10 cellular contexts compared by ENCODE assay signal in genomic region chrX:105876658-105877057, GRCh38. TPM values are rescaled to one million over a fixed set of nuclear protein-coding genes. Genes with fewer than 3 reads are reported as not detected.
DNase-seq lines count a peak whose midpoint lies in the region; ATAC-seq and TF ChIP-seq lines count a peak whose summit lies in the region.
"Had no signal": no experiment of that assay in that cellular context is flagged by ENCODE, and none has a peak within 500 bp of the region (broad histone marks: within the 10 kb centered on the region; RNA-seq: fewer than 3 reads in every experiment).

No MANE protein-coding gene starts in this region.

- H3K36me3 Mint-ChIP-seq in immature natural killer cell, result no peaks in the 10 kb centered on the region

- no peaks in the 10 kb centered on the region for H3K4me1 Mint-ChIP-seq in immature natural killer cell

- no peaks in the 10 kb centered on the region for H3K36me3 ChIP-seq in effector memory CD4-positive, alpha-beta T cell (ENCODE audit: control insufficient read depth, insufficient read depth, low read length)
- H3K36me3 ChIP-seq: SJSA1 had no signal

- H3K9me3 ChIP-seq in effector memory CD4-positive, alpha-beta T cell (ENCODE audit: control insufficient read depth, low read length), result no peaks in the 10 kb centered on the region
- H3K9me3 ChIP-seq: SJSA1 had no signal

- H3K4me3 ChIP-seq in effector memory CD4-positive, alpha-beta T cell (ENCODE audit: insufficient read depth, low read depth, low read length, poor library complexity, severe bottlenecking), result no peak overlapping the region
- H3K4me3 ChIP-seq: SJSA1 had no signal

- H3K27me3 Mint-ChIP-seq in immature natural killer cell (ENCODE audit: low read depth in 3 of 3), result peaks cover 0 to 7% (median 3%) of the 10 kb centered on the region in 3 donors

- ATAC-seq in HG03342 (IDR thresholded peaks at IDR 0.05; ENCODE audit: unreplicated experiment) (peak; percentile 68), SK-N-SH treated with all-trans-retinoic acid at 6 μM for 48 hours (peak; percentile 55; the same call in 1 of the 3 replicates), left lobe of liver (peak; percentile 69), HG03354 (IDR thresholded peaks at IDR 0.05; ENCODE audit: poor library complexity, severe bottlenecking, unreplicated experiment) (no peak)

- H3K27ac ChIP-seq in effector memory CD4-positive, alpha-beta T cell (ENCODE audit: insufficient read depth, low read length, poor library complexity, severe bottlenecking), result no peak overlapping the region
- H3K27ac ChIP-seq: SJSA1 had no signal

- no peaks in the 10 kb centered on the region for H3K4me1 ChIP-seq in effector memory CD4-positive, alpha-beta T cell (ENCODE audit: control insufficient read depth, insufficient read depth, low read length, poor library complexity, severe bottlenecking)
- H3K4me1 ChIP-seq: SJSA1 had no signal

- H3K9me3 Mint-ChIP-seq in immature natural killer cell, result peaks cover 0 to 3% (median 0%) of the 10 kb centered on the region in 6 donors

- H3K27ac Mint-ChIP-seq in immature natural killer cell, result no peak overlapping the region

- H3K4me3 Mint-ChIP-seq in immature natural killer cell, result no peak overlapping the region

- H3K27me3 ChIP-seq in effector memory CD4-positive, alpha-beta T cell (replicated peaks; ENCODE audit: control insufficient read depth, insufficient read depth, low read length, poor library complexity, severe bottlenecking), result no peaks in the 10 kb centered on the region
- H3K27me3 ChIP-seq: SJSA1 had no signal

- DNase-seq in DMS53 (lab: John Stamatoyannopoulos, UW) (peak; percentile 54), left lobe of liver (ENCODE audit: low spot score) (no peak), immature natural killer cell (no peak)
- DNase-seq in effector CD8-positive, alpha-beta T cell (lab: John Stamatoyannopoulos, UW), result no peak
- DNase-seq in effector memory CD4-positive, alpha-beta T cell, result no peak
- DNase-seq: hippocampal formation had no signal

TF ChIP-seq in SK-N-SH treated with all-trans-retinoic acid at 6 μM for 48 hours, 23 proteins besides CTCF, POLR2A, EP300 and RAD21:
- TF ChIP-seq GLIS3 (CRISPR knock-in tag; IDR thresholded peaks at IDR 0.05), result no peak
- TF ChIP-seq OSR1 (CRISPR knock-in tag; IDR thresholded peaks at IDR 0.05), result no peak
- TF ChIP-seq RARB (CRISPR knock-in tag; IDR thresholded peaks at IDR 0.05), result no peak
- TF ChIP-seq ESRRG (CRISPR knock-in tag; IDR thresholded peaks at IDR 0.05), result no peak
- TF ChIP-seq ZFP30 (CRISPR knock-in tag; IDR thresholded peaks at IDR 0.05), result no peak
- TF ChIP-seq BACH2 (CRISPR knock-in tag; IDR thresholded peaks at IDR 0.05; ENCODE audit: borderline replicate concordance), result no peak
- no peak for TF ChIP-seq ZC3H10 (CRISPR knock-in tag; IDR thresholded peaks at IDR 0.05)
- no peak for TF ChIP-seq TCF4 (CRISPR knock-in tag; IDR thresholded peaks at IDR 0.05; ENCODE audit: borderline replicate concordance)
- no peak for TF ChIP-seq ZNF8 (CRISPR knock-in tag; IDR thresholded peaks at IDR 0.05)
- no peak for TF ChIP-seq ZFP3 (CRISPR knock-in tag; IDR thresholded peaks at IDR 0.05)
- TF ChIP-seq TOX (CRISPR knock-in tag; IDR thresholded peaks at IDR 0.05; ENCODE audit: borderline replicate concordance), result no peak
- TF ChIP-seq CSDC2 (CRISPR knock-in tag; IDR thresholded peaks at IDR 0.05), result no peak
- TF ChIP-seq ISL1 (CRISPR knock-in tag; IDR thresholded peaks at IDR 0.05), result no peak
- TF ChIP-seq ZNF565 (CRISPR knock-in tag; conservative IDR thresholded peaks at IDR 0.05; ENCODE audit: low read depth), result no peak
- TF ChIP-seq PPARA (CRISPR knock-in tag; IDR thresholded peaks at IDR 0.05; ENCODE audit: borderline replicate concordance), result no peak
- TF ChIP-seq, protein P1, sequence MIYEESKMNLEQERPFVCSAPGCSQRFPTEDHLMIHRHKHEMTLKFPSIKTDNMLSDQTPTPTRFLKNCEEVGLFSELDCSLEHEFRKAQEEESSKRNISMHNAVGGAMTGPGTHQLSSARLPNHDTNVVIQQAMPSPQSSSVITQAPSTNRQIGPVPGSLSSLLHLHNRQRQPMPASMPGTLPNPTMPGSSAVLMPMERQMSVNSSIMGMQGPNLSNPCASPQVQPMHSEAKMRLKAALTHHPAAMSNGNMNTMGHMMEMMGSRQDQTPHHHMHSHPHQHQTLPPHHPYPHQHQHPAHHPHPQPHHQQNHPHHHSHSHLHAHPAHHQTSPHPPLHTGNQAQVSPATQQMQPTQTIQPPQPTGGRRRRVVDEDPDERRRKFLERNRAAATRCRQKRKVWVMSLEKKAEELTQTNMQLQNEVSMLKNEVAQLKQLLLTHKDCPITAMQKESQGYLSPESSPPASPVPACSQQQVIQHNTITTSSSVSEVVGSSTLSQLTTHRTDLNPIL (CRISPR knock-in tag; IDR thresholded peaks at IDR 0.05; ENCODE audit: low read depth), result no peak
- TF ChIP-seq ZNF70 (CRISPR knock-in tag; IDR thresholded peaks at IDR 0.05), result no peak
- TF ChIP-seq ARNTL (CRISPR knock-in tag; IDR thresholded peaks at IDR 0.05; ENCODE audit: borderline replicate concordance, low read depth), result no peak

RNA-seq across cellular contexts. Expression of gene NRK, which starts 54.3 kb away (rescaled TPM):
- 0.10 TPM for total RNA-seq in left lobe of liver
- not detected for polyA plus RNA-seq in immature natural killer cell
- total RNA-seq: SJSA1 had no signal
